In the genomic region with DNA sequence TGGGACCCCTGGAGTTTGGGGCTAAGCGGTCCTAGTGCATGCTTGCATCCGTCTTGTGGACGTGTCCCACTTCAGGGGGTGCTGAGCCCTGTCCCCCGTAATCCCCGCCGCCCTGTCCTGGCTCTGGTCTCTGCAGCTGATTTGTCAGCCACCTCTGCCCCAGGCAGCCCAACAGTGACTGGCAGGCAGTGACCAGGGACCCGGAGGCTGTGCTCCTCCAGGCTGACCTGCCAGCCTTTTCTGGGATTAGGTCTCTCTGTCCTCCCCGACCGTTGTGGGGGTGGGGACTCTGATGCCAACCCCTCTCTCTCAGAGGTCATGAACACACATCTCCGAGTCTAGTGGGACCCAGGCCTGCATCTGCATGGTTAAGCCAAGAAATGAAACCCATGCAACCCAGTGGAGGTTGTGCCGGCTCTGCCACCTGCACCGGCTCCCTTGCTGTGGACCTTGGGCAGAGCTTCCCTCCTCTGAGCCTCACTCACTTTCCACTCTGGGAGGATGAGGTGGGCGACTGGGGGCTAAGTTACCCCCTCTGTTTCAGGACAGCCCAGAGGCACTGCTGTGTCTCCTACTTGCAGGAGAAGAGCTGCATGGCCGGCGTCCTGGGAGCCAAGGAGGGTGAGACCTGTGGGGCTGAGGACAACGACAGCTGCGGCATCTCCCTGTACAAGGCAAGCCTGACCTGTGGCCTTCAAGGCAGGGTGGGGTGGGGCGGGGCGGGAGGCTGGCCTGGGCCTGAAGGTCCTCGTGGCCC, we compare ENCODE assay signal across 20 cellular contexts.
"Had no signal": no experiment of that assay in that cellular context is flagged by ENCODE, and none has a peak within 500 bp of the region (broad histone marks: within the 10 kb centered on the region; RNA-seq: fewer than 3 reads in every experiment).

No MANE protein-coding gene starts in this region.

- H3K27ac ChIP-seq: heart left ventricle, left ventricle myocardium inferior, parathyroid adenoma, right atrium auricular region, right lobe of liver, skin epidermis, suprapubic skin, thoracic aorta, tibial artery, upper lobe of right lung had no signal

- H3K9me3 ChIP-seq: mucosa of descending colon, right atrium auricular region, right lobe of liver, suprapubic skin, thoracic aorta, tibial artery, upper lobe of right lung had no signal

- DNase-seq: hypothalamus; immature natural killer cell; kidney; left ventricle myocardium inferior; midbrain; mucosa of descending colon; naive thymus-derived CD4-positive, alpha-beta T cell; nucleus accumbens; stimulated activated CD4-positive, alpha-beta T cell treated with anti-CD3 and anti-CD28 coated beads, Interleukin-4, amount 100 ng/mL, for 24 hours; stimulated activated naive CD4-positive, alpha-beta T cell; tibial artery; trophoblast cell; upper lobe of right lung had no signal

- H3K4me1 ChIP-seq: heart left ventricle, left ventricle myocardium inferior, parathyroid adenoma, right atrium auricular region, right lobe of liver, tibial artery, upper lobe of right lung had no signal

- H3K4me3 ChIP-seq: heart left ventricle, left ventricle myocardium inferior, mucosa of descending colon, right atrium auricular region, right lobe of liver, skin epidermis, suprapubic skin, thoracic aorta, tibial artery, upper lobe of right lung had no signal

- H3K27me3 ChIP-seq: heart left ventricle, right atrium auricular region, right lobe of liver, suprapubic skin, tibial artery, upper lobe of right lung had no signal

- H3K36me3 ChIP-seq: left ventricle myocardium inferior, right lobe of liver, thoracic aorta, upper lobe of right lung had no signal
